9 cellular contexts compared by ENCODE assay signal in genomic region chr13:93206778-93207392, GRCh38. TPM values are rescaled to one million over a fixed set of nuclear protein-coding genes. Genes with fewer than 3 reads are reported as not detected.
DNase-seq lines count a peak whose midpoint lies in the region; ATAC-seq, FAIRE-seq and TF ChIP-seq lines count a peak whose summit lies in the region.
"Not testable (repeated sequence)": the region's sequence is repeated elsewhere in the genome, so short reads cannot be mapped to it uniquely, and the experiment has no call there.
"Had no signal": no experiment of that assay in that cellular context is flagged by ENCODE, and none has a peak within 500 bp of the region (broad histone marks: within the 10 kb centered on the region; RNA-seq: fewer than 3 reads in every experiment).

No MANE protein-coding gene starts in this region.

- H3K18ac ChIP-seq in H1 (ENCODE audit: extremely low read depth, low read length), result not testable (repeated sequence)
- peak overlapping the region; percentile 76 for H3K18ac ChIP-seq in neuronal stem cell (ENCODE audit: low read length)

- H3K4ac ChIP-seq in H1 (replicated peaks; ENCODE audit: insufficient read length, low read depth, low read length); neuronal stem cell (ENCODE audit: low read length): not testable (repeated sequence)

- not testable (repeated sequence) for H3K56ac ChIP-seq in H1 (replicated peaks; ENCODE audit: insufficient read length, low read depth, low read length)

- H3K4me2 ChIP-seq in H1 (ENCODE audit: insufficient read depth in 1 of 2, low read depth in 2 of 2, low read length in 2 of 2); neuronal stem cell (ENCODE audit: insufficient read depth, low read length, poor library complexity, severe bottlenecking): not testable (repeated sequence)

- H3K4me1 Mint-ChIP-seq in WTC11, result peaks cover 13% of the 10 kb centered on the region
- H3K4me1 Mint-ChIP-seq in nephron progenitor cell, result not testable (repeated sequence)

- H3K4me3 Mint-ChIP-seq in WTC11, nephron progenitor cell: not testable (repeated sequence)

- H4K8ac ChIP-seq in H1 (ENCODE audit: extremely low read depth, insufficient read depth, low read length); neuronal stem cell (ENCODE audit: low read depth, low read length): not testable (repeated sequence)

- H2BK15ac ChIP-seq in H1 (ENCODE audit: low read length); neuronal stem cell (ENCODE audit: low read length): not testable (repeated sequence)

- not testable (repeated sequence) for H3K14ac ChIP-seq in H1 (ENCODE audit: insufficient read length); neuronal stem cell (ENCODE audit: low read length)

- H3K79me1 ChIP-seq in H1 (ENCODE audit: low read depth, low read length); neuronal stem cell (ENCODE audit: low read depth, low read length): not testable (repeated sequence)

- not testable (repeated sequence) for TF ChIP-seq CTCF in WTC11 (IDR thresholded peaks at IDR 0.05); H1 (IDR thresholded peaks at IDR 0.05; ENCODE audit: control extremely low read depth in 1 of 3, insufficient read depth in 1 of 3, low read depth in 1 of 3, low read length in 3 of 3); nephron progenitor cell (IDR thresholded peaks at IDR 0.05)

- not testable (repeated sequence) for FAIRE-seq in H1 (lab: Jason Lieb, UNC)

- not testable (repeated sequence) for H3K79me2 ChIP-seq in H1 (ENCODE audit: control insufficient read depth in 1 of 2, insufficient read depth in 2 of 2, low read length in 2 of 2)

- not testable (repeated sequence) for H3K36me3 ChIP-seq in H1 (ENCODE audit: control insufficient read depth in 2 of 4, insufficient read depth in 4 of 4, low read length in 3 of 4); neuronal stem cell (replicated peaks in 1 of 2; ENCODE audit: control insufficient read depth in 2 of 2, insufficient read depth in 2 of 2, low read length in 2 of 2)

- not testable (repeated sequence) for TF ChIP-seq RAD21 in H1 (IDR thresholded peaks at IDR 0.05 in 1 of 2, conservative IDR thresholded peaks at IDR 0.05 in 1 of 2; ENCODE audit: low read depth in 2 of 2, low read length in 2 of 2)

- ATAC-seq in WTC11, result not testable (repeated sequence)

- not testable (repeated sequence) for H3K27me3 Mint-ChIP-seq in WTC11 (ENCODE audit: low read depth); nephron progenitor cell (ENCODE audit: low read depth, poor library complexity)

- TF ChIP-seq EP300 in H1 (IDR thresholded peaks at IDR 0.05; ENCODE audit: borderline replicate concordance in 1 of 2, low read depth in 2 of 2, low read length in 2 of 2), result not testable (repeated sequence)

- POLR2A ChIA-PET in WTC11 (lab: Charles Lee), result not testable (repeated sequence)
- POLR2A ChIA-PET in H1 (lab: Charles Lee; ENCODE audit: partially characterized antibody), result interaction anchor here (1.1 kb wide), 1 partner anchor 10 kb away, joined by 3 read pairs; no protein-coding TSS in a partner anchor

- H2BK5ac ChIP-seq in H1 (ENCODE audit: low read depth, low read length); neuronal stem cell (ENCODE audit: low read length): not testable (repeated sequence)

- TF ChIP-seq POLR2A in H1 (IDR thresholded peaks at IDR 0.05; ENCODE audit: control extremely low read depth in 1 of 2, low read depth in 2 of 2, low read length in 2 of 2), result not testable (repeated sequence)

- H2BK120ac ChIP-seq in H1 (replicated peaks; ENCODE audit: low read depth, low read length); neuronal stem cell (ENCODE audit: low read depth, low read length): not testable (repeated sequence)

- H3K27ac Mint-ChIP-seq in WTC11, result peak overlapping the region; percentile 59; the same call in 1 of the 2 replicates
- H3K27ac Mint-ChIP-seq in nephron progenitor cell, result peak overlapping the region; percentile 43

- not testable (repeated sequence) for H3K23me2 ChIP-seq in H1 (ENCODE audit: low read depth, low read length)

- H3K9ac ChIP-seq in H1 (replicated peaks in 1 of 4; ENCODE audit: extremely low read depth in 1 of 4, low read depth in 3 of 4, low read length in 3 of 4); neuronal stem cell (ENCODE audit: low read depth, low read length, poor library complexity): not testable (repeated sequence)

- not testable (repeated sequence) for H3K27me3 ChIP-seq in H1 (replicated peaks in 1 of 4; ENCODE audit: control insufficient read depth in 3 of 4, extremely low read depth in 1 of 4, insufficient read depth in 3 of 4, low read length in 3 of 4); neuronal stem cell (ENCODE audit: control insufficient read depth in 3 of 3, insufficient read depth in 3 of 3, low read depth in 1 of 3, low read length in 3 of 3)

- H2BK12ac ChIP-seq in H1 (ENCODE audit: low read depth, low read length); neuronal stem cell (ENCODE audit: low read length): not testable (repeated sequence)

- not testable (repeated sequence) for H3K9me3 ChIP-seq in H1 (ENCODE audit: insufficient read depth in 2 of 2, low read depth in 1 of 2, low read length in 1 of 2); neuronal stem cell (replicated peaks in 1 of 2; ENCODE audit: control insufficient read depth in 2 of 2, insufficient read depth in 1 of 2, low read depth in 1 of 2, low read length in 2 of 2)

- DNase-seq in WTC11 (ENCODE audit: low spot score); H1 (ENCODE audit: low read depth in 1 of 2, low spot score in 2 of 2); nephron progenitor cell; neuronal stem cell (ENCODE audit: low spot score): not testable (repeated sequence)

- CTCF ChIA-PET in WTC11 (lab: Charles Lee), result interaction anchor here (1.3 kb wide), 1 partner anchor 24 kb away, joined by 3 read pairs; no protein-coding TSS in a partner anchor
- CTCF ChIA-PET in H1 (lab: Charles Lee; ENCODE audit: partially characterized antibody), result interaction anchor here (1.4 kb wide), 1 partner anchor 8 kb away, joined by 7 read pairs; no protein-coding TSS in a partner anchor

- not testable (repeated sequence) for H3K4me3 ChIP-seq in H1 (ENCODE audit: extremely low read depth in 1 of 4, insufficient read depth in 2 of 4, low read depth in 3 of 4, low read length in 4 of 4); neuronal stem cell (ENCODE audit: low read length in 2 of 2)

- H2AFZ ChIP-seq in H1 (ENCODE audit: low read length), result 0 out of 2 replicates have a peak overlapping the region, but pooled peaks have one; percentile 11
- H2AFZ ChIP-seq in neuronal stem cell (ENCODE audit: low read length), result not testable (repeated sequence)

- not testable (repeated sequence) for H3K36me3 Mint-ChIP-seq in WTC11; nephron progenitor cell (ENCODE audit: low read depth)

- H2AK5ac ChIP-seq in H1 (ENCODE audit: low read depth, low read length); neuronal stem cell (ENCODE audit: low read depth, low read length): not testable (repeated sequence)

- not testable (repeated sequence) for H2BK20ac ChIP-seq in H1 (ENCODE audit: low read length)

- not testable (repeated sequence) for H3K4me1 ChIP-seq in H1 (replicated peaks in 1 of 4; ENCODE audit: control insufficient read depth in 3 of 4, insufficient read depth in 4 of 4, low read length in 3 of 4); neuronal stem cell (ENCODE audit: control insufficient read depth in 2 of 2, insufficient read depth in 1 of 2, low read depth in 1 of 2, low read length in 2 of 2)

- not testable (repeated sequence) for H3K23ac ChIP-seq in H1 (ENCODE audit: insufficient read length); neuronal stem cell (ENCODE audit: low read depth, low read length, poor library complexity)

- not testable (repeated sequence) for H3K27ac ChIP-seq in H1 (ENCODE audit: low read depth, low read length); neuronal stem cell (replicated peaks; ENCODE audit: low read length)

- not testable (repeated sequence) for H4K5ac ChIP-seq in H1 (ENCODE audit: insufficient read length, low read depth, low read length)

- 91% methylated on average over 24 of the region's 24 CpGs; no CpG with 5 or more reads in 1 of the 2 experiments for WGBS in H1 (ENCODE audit: extremely low coverage in 1 of 2, insufficient coverage in 1 of 2, insufficient read length in 1 of 2, insufficient replicate concordance in 2 of 2, low coverage in 1 of 2, low lambda C conversion rate in 2 of 2, missing lambda C conversion rate in 1 of 2), 2 experiments
- WGBS in neuronal stem cell (ENCODE audit: extremely low coverage in 2 of 2, insufficient read length in 2 of 2, insufficient replicate concordance in 1 of 2), 2 donors, result no CpG with 5 or more reads among the region's 24 CpGs

- not testable (repeated sequence) for H4K91ac ChIP-seq in H1 (replicated peaks; ENCODE audit: insufficient read length, low read length); neuronal stem cell (ENCODE audit: low read depth, low read length, poor library complexity)

- H4K20me1 ChIP-seq in H1 (replicated peaks in 1 of 2; ENCODE audit: control insufficient read depth in 1 of 2, insufficient read depth in 2 of 2, low read length in 2 of 2), result not testable (repeated sequence)

- H3K9me3 Mint-ChIP-seq in WTC11, nephron progenitor cell: not testable (repeated sequence)

RNA-seq across cellular contexts. Expression of gene GPC6, which starts 19.7 kb away (rescaled TPM):
- 19.5 to 24.3 TPM (median 24.2 TPM) in 3 replicates for total RNA-seq in WTC11 (2021)
- 12.0 and 14.2 TPM in 2 replicates for total RNA-seq in H1 (2021; fragmentation: NEBNext Ultra II Directional; extraction: Animal tissue kit (Norgen Biotek cat#: 25700))
- polyA plus RNA-seq in H1 (2011; rRNA removed), result 4.1 and 5.4 TPM in 2 replicates
- polyA plus RNA-seq in H1 (2011; cell fraction: cytosol; rRNA removed), result 5.9 TPM
- 7.8 TPM for polyA plus RNA-seq in H1 (2011; cell fraction: nucleus; rRNA removed)
- 8.2 to 11.6 TPM (median 9.7 TPM) in 4 replicates for polyA plus RNA-seq in H1 (2012, experiment 1 of 2)
- 0.83 TPM for polyA plus RNA-seq in H1 (2012, experiment 2 of 2)
- 29.0 TPM for polyA plus RNA-seq in H1 (2013, experiment 1 of 2)
- polyA plus RNA-seq in H1 (2013, experiment 2 of 2), result 29.3 TPM
- 21.9 and 32.2 TPM in 2 replicates for polyA minus RNA-seq in H1 (2011; rRNA and poly(A)+ RNA removed)
- 14.8 TPM for polyA minus RNA-seq in H1 (2011; cell fraction: cytosol; rRNA and poly(A)+ RNA removed)
- polyA minus RNA-seq in H1 (2011; cell fraction: nucleus; rRNA and poly(A)+ RNA removed), result 24.6 TPM
- polyA plus RNA-seq in neuronal stem cell (2013, experiment 1 of 2), result 18.8 TPM
- polyA plus RNA-seq in neuronal stem cell (2013, experiment 2 of 2), result 20.0 TPM
- total RNA-seq: CD4-positive, alpha-beta memory T cell; CD4-positive, CD25-positive, alpha-beta regulatory T cell; CD8-positive, alpha-beta memory T cell; GM12878 had no signal
- polyA plus RNA-seq: CD14-positive monocyte; CD4-positive, alpha-beta memory T cell; CD4-positive, CD25-positive, alpha-beta regulatory T cell; CD8-positive, alpha-beta memory T cell had no signal
